ENCODE assay signal across 13 cellular contexts in the genomic region with DNA sequence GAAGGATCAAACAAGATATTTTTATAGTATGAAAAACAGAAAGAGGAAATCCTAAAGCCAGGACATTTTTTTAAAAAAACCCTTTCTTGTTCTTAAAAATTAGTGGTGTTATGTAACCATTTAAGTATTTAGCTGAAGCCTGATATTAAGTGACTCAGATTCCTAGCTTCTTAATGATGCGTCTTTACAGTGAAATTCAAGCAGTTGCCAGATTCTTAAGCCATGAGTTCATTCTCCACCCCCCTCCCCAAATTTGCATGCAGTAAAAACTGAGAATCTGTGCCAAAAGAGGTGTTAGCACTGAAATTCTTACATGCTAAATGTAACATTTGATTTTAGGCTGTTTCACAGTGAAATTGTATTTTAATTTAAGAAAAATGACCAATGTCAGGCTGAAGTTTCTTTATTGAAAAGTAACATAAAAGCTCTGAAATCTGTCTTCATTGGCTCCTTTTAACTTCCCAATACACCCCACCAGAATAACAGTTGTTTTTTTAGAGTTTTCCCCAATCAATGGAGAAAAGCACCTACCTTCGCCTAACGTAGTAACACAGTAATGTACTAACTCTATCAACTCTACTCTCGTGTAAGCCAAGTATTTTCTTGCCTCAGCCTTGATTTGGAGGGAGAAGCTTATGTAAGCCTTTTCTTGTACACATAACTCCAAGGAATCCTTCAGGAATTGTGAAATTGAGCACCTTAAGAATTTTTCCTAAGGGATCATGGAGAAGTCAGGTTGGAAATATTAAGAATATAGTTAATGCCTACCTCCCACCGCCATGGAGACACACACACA.
A peak's percentile ranks its signal among the peaks of the same experiment; 100 is the strongest.
DNase-seq lines count a peak whose midpoint lies in the region; ATAC-seq and TF ChIP-seq lines count a peak whose summit lies in the region.
"Had no signal": no experiment of that assay in that cellular context is flagged by ENCODE, and none has a peak within 500 bp of the region (broad histone marks: within the 10 kb centered on the region; RNA-seq: fewer than 3 reads in every experiment).

No MANE protein-coding gene starts in this region.

- H3K27me3 Mint-ChIP-seq in stimulated activated memory B cell treated with anti-CD40 and anti-IgM and Interleukin-4, amounts not matched to agents 10 μg/mL and 1 μg/mL and 100 μg/mL, for 72 hours = no peaks in the 10 kb centered on the region
- H3K27me3 Mint-ChIP-seq: activated CD4-positive, alpha-beta T cell treated with anti-CD3 and anti-CD28 coated beads, Interleukin-2, amount 10 ng/mL, durations not matched to agents 7 days and 5 days; stimulated activated naive CD8-positive, alpha-beta T cell treated with anti-CD3 and anti-CD28 coated beads, Interleukin-15, Interleukin-2, amounts not matched to agents 100 ng/mL and 50 ng/mL, for 24 hours had no signal

- H3K27me3 ChIP-seq in GM23248 (replicated peaks; ENCODE audit: insufficient read depth) = no peaks in the 10 kb centered on the region
- H3K27me3 ChIP-seq in SK-N-SH (ENCODE audit: insufficient read depth) = no peaks in the 10 kb centered on the region
- H3K27me3 ChIP-seq: Peyer's patch had no signal

- POLR2A ChIA-PET in SK-N-SH (lab: Yijun Ruan, JAX) = no interaction called here

- no peaks in the 10 kb centered on the region for H3K9me3 Mint-ChIP-seq in stimulated activated memory B cell treated with anti-CD40 and anti-IgM and Interleukin-4, amounts not matched to agents 10 μg/mL and 1 μg/mL and 100 μg/mL, for 72 hours
- H3K9me3 Mint-ChIP-seq: activated CD4-positive, alpha-beta T cell treated with anti-CD3 and anti-CD28 coated beads, Interleukin-2, amount 10 ng/mL, durations not matched to agents 7 days and 5 days; stimulated activated naive CD8-positive, alpha-beta T cell treated with anti-CD3 and anti-CD28 coated beads, Interleukin-15, Interleukin-2, amounts not matched to agents 100 ng/mL and 50 ng/mL, for 24 hours had no signal

- TF ChIP-seq RAD21 in SK-N-SH (IDR thresholded peaks at IDR 0.05; ENCODE audit: low read length) = no peak

- H3K36me3 Mint-ChIP-seq in stimulated activated memory B cell treated with anti-CD40 and anti-IgM and Interleukin-4, amounts not matched to agents 10 μg/mL and 1 μg/mL and 100 μg/mL, for 72 hours = peaks cover 22% of the 10 kb centered on the region

- H3K9me3 ChIP-seq in GM23248 (ENCODE audit: low read depth) (no peaks in the 10 kb centered on the region), SK-N-SH (no peaks in the 10 kb centered on the region)
- H3K9me3 ChIP-seq: Peyer's patch had no signal

- WGBS in GM23248 (ENCODE audit: low coverage in 1 of 2, low lambda C conversion rate in 2 of 2, missing lambda C conversion rate in 2 of 2), 2 experiments = 70% methylated on average over 5 of the region's 5 CpGs
- 77% methylated on average over 5 of the region's 5 CpGs for WGBS in SK-N-SH (ENCODE audit: low lambda C conversion rate)

- CTCF ChIA-PET in SK-N-SH (lab: Yijun Ruan, JAX) = interaction anchor here (1.5 kb wide), 1 partner anchor 20 kb away, joined by 3 read pairs; no protein-coding TSS in a partner anchor

- H3K4me3 ChIP-seq in GM23248 (peak overlapping the region; percentile 23), SK-N-SH (ENCODE audit: low read depth in 2 of 2, low read length in 1 of 2) (0 out of 4 replicates have a peak overlapping the region, but pooled peaks of 1 of the 2 experiments have one; percentile 1), retinal pigment epithelial cell (ENCODE audit: low read length) (peak overlapping the region; percentile 20)
- H3K4me3 ChIP-seq: Peyer's patch had no signal

- 0 out of 2 replicates have a peak, but pooled peaks cover 5% of the 10 kb centered on the region for H3K36me3 ChIP-seq in GM23248 (ENCODE audit: low read depth)
- H3K36me3 ChIP-seq in SK-N-SH (replicated peaks in 1 of 2; ENCODE audit: control insufficient read depth in 1 of 2, insufficient read depth in 2 of 2, low read length in 1 of 2) = peaks cover 0 to 9% of the 10 kb centered on the region in 2 experiments
- H3K36me3 ChIP-seq: Peyer's patch had no signal

- DNase-seq in GM23248 (peak; percentile 85), SK-N-SH (no peak), glomerular visceral epithelial cell (ENCODE audit: extremely low spot score) (peak; percentile 86), retinal pigment epithelial cell (ENCODE audit: low read depth) (peak; percentile 90), NCI-H69 (lab: John Stamatoyannopoulos, UW) (no peak), GM20000 (ENCODE audit: low spot score) (no peak), activated gamma-delta T cell (lab: John Stamatoyannopoulos, UW) (no peak)
- DNase-seq: activated CD4-positive, alpha-beta T cell treated with anti-CD3 and anti-CD28 coated beads, Interleukin-2, amount 10 ng/mL, durations not matched to agents 7 days and 5 days; hippocampal formation; NCI-H1105 treated with DMSO at 0.1 percent for 48 hours; Peyer's patch had no signal

- H3K4me2 ChIP-seq in GM23248 (ENCODE audit: unreplicated experiment) (peak overlapping the region; percentile 78), SK-N-SH (peak overlapping the region; percentile 36; the same call in 1 of the 2 replicates)

- H3K79me2 ChIP-seq in GM23248 (ENCODE audit: insufficient read depth) = 0 out of 2 replicates have a peak, but pooled peaks cover 10% of the 10 kb centered on the region
- H3K79me2 ChIP-seq in SK-N-SH (ENCODE audit: insufficient read depth) = peaks cover 45% of the 10 kb centered on the region

- H3F3A ChIP-seq in GM23248 (ENCODE audit: insufficient read depth) (peaks cover 20% of the 10 kb centered on the region; the same call in 1 of the 2 replicates), SK-N-SH (replicated peaks; ENCODE audit: insufficient read depth) (peaks cover 6% of the 10 kb centered on the region)

- in situ Hi-C loops in GM23248 (cut with MboI) = no loop called here

- H3K4me3 Mint-ChIP-seq in stimulated activated memory B cell treated with anti-CD40 and anti-IgM and Interleukin-4, amounts not matched to agents 10 μg/mL and 1 μg/mL and 100 μg/mL, for 72 hours = no peak overlapping the region
- H3K4me3 Mint-ChIP-seq: activated CD4-positive, alpha-beta T cell treated with anti-CD3 and anti-CD28 coated beads, Interleukin-2, amount 10 ng/mL, durations not matched to agents 7 days and 5 days; stimulated activated naive CD8-positive, alpha-beta T cell treated with anti-CD3 and anti-CD28 coated beads, Interleukin-15, Interleukin-2, amounts not matched to agents 100 ng/mL and 50 ng/mL, for 24 hours had no signal

- no peaks in the 10 kb centered on the region for H3K4me1 Mint-ChIP-seq in stimulated activated memory B cell treated with anti-CD40 and anti-IgM and Interleukin-4, amounts not matched to agents 10 μg/mL and 1 μg/mL and 100 μg/mL, for 72 hours
- H3K4me1 Mint-ChIP-seq: activated CD4-positive, alpha-beta T cell treated with anti-CD3 and anti-CD28 coated beads, Interleukin-2, amount 10 ng/mL, durations not matched to agents 7 days and 5 days had no signal

- H2AFZ ChIP-seq in GM23248 (no peak overlapping the region), SK-N-SH (ENCODE audit: low read depth) (no peak overlapping the region)

- H3K9me2 ChIP-seq in GM23248 (ENCODE audit: insufficient read depth) (no peaks in the 10 kb centered on the region), SK-N-SH (no peaks in the 10 kb centered on the region)

- peaks cover 53% of the 10 kb centered on the region for H3K4me1 ChIP-seq in GM23248 (ENCODE audit: insufficient read depth)
- peaks cover 0 to 42% of the 10 kb centered on the region in 2 experiments; a peak in 2 of 4 replicates for H3K4me1 ChIP-seq in SK-N-SH (ENCODE audit: control insufficient read depth in 1 of 2, insufficient read depth in 2 of 2, low read depth in 1 of 2, low read length in 1 of 2)

- ATAC-seq in stimulated activated memory B cell treated with anti-CD40 and anti-IgM and Interleukin-4, amounts not matched to agents 10 μg/mL and 1 μg/mL and 100 μg/mL, for 72 hours = no peak

- no peak overlapping the region for H3K27ac Mint-ChIP-seq in stimulated activated memory B cell treated with anti-CD40 and anti-IgM and Interleukin-4, amounts not matched to agents 10 μg/mL and 1 μg/mL and 100 μg/mL, for 72 hours
- H3K27ac Mint-ChIP-seq: activated CD4-positive, alpha-beta T cell treated with anti-CD3 and anti-CD28 coated beads, Interleukin-2, amount 10 ng/mL, durations not matched to agents 7 days and 5 days; stimulated activated naive CD8-positive, alpha-beta T cell treated with anti-CD3 and anti-CD28 coated beads, Interleukin-15, Interleukin-2, amounts not matched to agents 100 ng/mL and 50 ng/mL, for 24 hours had no signal

- no peak for TF ChIP-seq CTCF in SK-N-SH (IDR thresholded peaks at IDR 0.05)
- no peak for TF ChIP-seq CTCF in retinal pigment epithelial cell (conservative IDR thresholded peaks at IDR 0.05; ENCODE audit: low read depth, low read length)
- no peak for TF ChIP-seq CTCF in GM20000 (IDR thresholded peaks at IDR 0.05; ENCODE audit: extremely low read depth, missing control alignments)

- TF ChIP-seq EP300 in SK-N-SH (IDR thresholded peaks at IDR 0.05; ENCODE audit: borderline replicate concordance in 1 of 2, low read depth in 1 of 2, low read length in 1 of 2) = peak in 1 of 2 experiments; percentile 70; a peak in 2 of 4 replicates

- H4K20me1 ChIP-seq in GM23248 (ENCODE audit: insufficient read depth) (no peaks in the 10 kb centered on the region), SK-N-SH (ENCODE audit: insufficient read depth) (no peaks in the 10 kb centered on the region)

- no peak overlapping the region for H3K9ac ChIP-seq in GM23248
- H3K9ac ChIP-seq in SK-N-SH = peak overlapping the region; percentile 30; the same call in 1 of the 2 replicates

- H3K27ac ChIP-seq in GM23248 (peak overlapping the region; percentile 59), SK-N-SH (ENCODE audit: low read depth in 2 of 2, low read length in 1 of 2) (peak overlapping the region; percentile 8 to 59; a peak in 3 of 4 replicates)
- H3K27ac ChIP-seq: Peyer's patch had no signal

TF ChIP-seq in SK-N-SH, 30 proteins besides CTCF, POLR2A, EP300 and RAD21 (continues in another document):
- TF ChIP-seq MEF2A (IDR thresholded peaks at IDR 0.05; ENCODE audit: borderline replicate concordance, low read depth) (no peak), NRF1 (IDR thresholded peaks at IDR 0.05; ENCODE audit: low read depth, low read length) (no peak), NFIC (IDR thresholded peaks at IDR 0.05; ENCODE audit: borderline replicate concordance) (peak; percentile 88), FOXM1 (IDR thresholded peaks at IDR 0.05; ENCODE audit: low read depth) (peak; percentile 19; the same call in 1 of the 2 replicates), USF1 (IDR thresholded peaks at IDR 0.05; ENCODE audit: borderline replicate concordance, low read depth) (no peak), RXRA (IDR thresholded peaks at IDR 0.05; ENCODE audit: borderline replicate concordance, low read depth) (peak; percentile 16; the same call in 1 of the 2 replicates), TEAD4 (IDR thresholded peaks at IDR 0.05; ENCODE audit: borderline replicate concordance, insufficient read depth) (peak; percentile 84)

Comparison
In these comparisons a context has a peak if more than half of its experiments do, and no peak if none do; other contexts are left out.
1. DNase-seq: peak in GM23248 (single experiment), glomerular visceral epithelial cell (single experiment) and retinal pigment epithelial cell (single experiment); none in SK-N-SH (single experiment), NCI-H69 (single experiment), GM20000 (single experiment) and activated gamma-delta T cell (single experiment).